Comparison of ENCODE assay signal across 8 cellular contexts in the genomic region with DNA sequence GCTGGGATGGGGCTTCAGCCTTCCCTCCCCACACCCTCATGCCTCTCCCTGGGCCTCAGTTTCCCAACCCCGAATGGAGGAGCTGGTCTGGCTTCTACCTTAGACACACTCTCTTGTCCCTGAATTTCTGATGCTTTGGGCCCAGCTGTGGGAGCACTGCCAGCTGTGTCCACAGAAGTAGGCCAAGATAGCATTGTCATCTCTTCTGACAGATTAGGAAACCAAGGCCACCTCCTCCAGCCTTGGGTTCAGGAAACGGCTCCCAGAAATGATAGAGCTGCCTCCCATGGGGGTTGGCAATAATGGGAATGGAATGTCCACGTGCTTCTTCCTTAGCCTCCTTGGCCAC. TPM values are rescaled to one million over a fixed set of nuclear protein-coding genes. Genes with fewer than 3 reads are reported as not detected.
DNase-seq lines count a peak whose midpoint lies in the region; ATAC-seq, FAIRE-seq and TF ChIP-seq lines count a peak whose summit lies in the region.

No MANE protein-coding gene starts in this region.

- H3K4me1 ChIP-seq in BLaER1 treated with 17β-estradiol and CSF1 and Interleukin-3, amounts not matched to agents 10 nM and 100 nM: peaks cover 48 to 83% (median 73%) of the 10 kb centered on the region in 10 experiments

- H2AFZ ChIP-seq in neural cell (ENCODE audit: low read depth, low read length): no peak overlapping the region

- H3K27me3 ChIP-seq in BLaER1 treated with 17β-estradiol and CSF1 and Interleukin-3, amounts not matched to agents 10 nM and 100 nM: no peaks in the 10 kb centered on the region
- H3K27me3 ChIP-seq in neural cell (ENCODE audit: insufficient read depth, low read depth, low read length): no peaks in the 10 kb centered on the region

- H3K9ac ChIP-seq in BLaER1 treated with 17β-estradiol and CSF1 and Interleukin-3, amounts not matched to agents 10 nM and 100 nM: peak overlapping the region; percentile 96 to 100 (median 99)
- no peak overlapping the region for H3K9ac ChIP-seq in neural cell (ENCODE audit: low read length)

- H3K4me2 ChIP-seq in BLaER1 treated with 17β-estradiol and CSF1 and Interleukin-3, amounts not matched to agents 10 nM and 100 nM: peak overlapping the region; percentile 94 to 100 (median 99)
- no peak overlapping the region for H3K4me2 ChIP-seq in neural cell (ENCODE audit: low read length)

- peak overlapping the region; percentile 84 for H3K4me3 Mint-ChIP-seq in effector memory CD8-positive, alpha-beta T cell

- no peaks in the 10 kb centered on the region for H3K79me2 ChIP-seq in neural cell (replicated peaks; ENCODE audit: insufficient read depth, low read length)

- H3K36me3 Mint-ChIP-seq in effector memory CD8-positive, alpha-beta T cell (ENCODE audit: insufficient read depth): peaks cover 48% of the 10 kb centered on the region

- TF ChIP-seq POLR2A in NB4 (IDR thresholded peaks at IDR 0.05; ENCODE audit: extremely low read depth, insufficient read length): no peak

- H3K9me2 ChIP-seq in neural cell (ENCODE audit: insufficient read depth, low read length): no peaks in the 10 kb centered on the region

- peak overlapping the region; percentile 93 to 100 (median 99) for H3K27ac ChIP-seq in BLaER1 treated with 17β-estradiol and CSF1 and Interleukin-3, amounts not matched to agents 10 nM and 100 nM
- no peak overlapping the region for H3K27ac ChIP-seq in neural cell (ENCODE audit: low read length)

- H3F3A ChIP-seq in neural cell (ENCODE audit: insufficient read depth, low read length, poor library complexity, severe bottlenecking): no peaks in the 10 kb centered on the region

- ATAC-seq in effector memory CD8-positive, alpha-beta T cell (replicated peaks): no peak

- no peaks in the 10 kb centered on the region for H3K27me3 Mint-ChIP-seq in effector memory CD8-positive, alpha-beta T cell

- DNase-seq in NB4 (ENCODE audit: low read depth) (no peak), hypothalamus (lab: John Stamatoyannopoulos, UW) (no peak), NCI-H1092 (lab: John Stamatoyannopoulos, UW) (no peak), RCC 7860 (ENCODE audit: low spot score) (no peak), SHP77 (lab: John Stamatoyannopoulos, UW) (no peak)
- DNase-seq in effector memory CD8-positive, alpha-beta T cell: no peak

- H3K27ac Mint-ChIP-seq in effector memory CD8-positive, alpha-beta T cell: peak overlapping the region; percentile 96 to 98

- H3K9me3 ChIP-seq in BLaER1 treated with 17β-estradiol and CSF1 and Interleukin-3, amounts not matched to agents 10 nM and 100 nM (replicated peaks in 1 of 11): no peaks in the 10 kb centered on the region
- H3K9me3 ChIP-seq in neural cell (ENCODE audit: low read length): no peaks in the 10 kb centered on the region

- H3K36me3 ChIP-seq in BLaER1 treated with 17β-estradiol and CSF1 and Interleukin-3, amounts not matched to agents 10 nM and 100 nM: peaks cover 49 to 54% (median 53%) of the 10 kb centered on the region in 11 experiments
- H3K36me3 ChIP-seq in neural cell (ENCODE audit: insufficient read depth, low read length): no peaks in the 10 kb centered on the region

- H3K9me3 Mint-ChIP-seq in effector memory CD8-positive, alpha-beta T cell: no peaks in the 10 kb centered on the region

- TF ChIP-seq EP300 in neural cell (conservative IDR thresholded peaks at IDR 0.05; ENCODE audit: poor library complexity, severe bottlenecking): no peak

- peaks cover 20 to 41% of the 10 kb centered on the region in 2 donors for H3K4me1 Mint-ChIP-seq in effector memory CD8-positive, alpha-beta T cell (ENCODE audit: low read depth in 2 of 2)

- no peak for FAIRE-seq in RCC 7860 (lab: Jason Lieb, UNC)

- H3K4me3 ChIP-seq in BLaER1 treated with 17β-estradiol and CSF1 and Interleukin-3, amounts not matched to agents 10 nM and 100 nM: peak overlapping the region; percentile 79 to 99 (median 95)
- H3K4me3 ChIP-seq in NB4 (ENCODE audit: low read depth, low read length): peak overlapping the region; percentile 94
- peak overlapping the region; percentile 73 for H3K4me3 ChIP-seq in neural cell (ENCODE audit: low read length)

- TF ChIP-seq CTCF in NB4 (IDR thresholded peaks at IDR 0.05; ENCODE audit: low read depth, low read length) (no peak), neural cell (IDR thresholded peaks at IDR 0.05; ENCODE audit: poor library complexity, severe bottlenecking) (no peak)

- H4K20me1 ChIP-seq in BLaER1 treated with 17β-estradiol and CSF1 and Interleukin-3, amounts not matched to agents 10 nM and 100 nM: peaks cover 51 to 68% (median 56%) of the 10 kb centered on the region in 11 experiments
- H4K20me1 ChIP-seq in neural cell (ENCODE audit: insufficient read depth): no peaks in the 10 kb centered on the region

- no peak for TF ChIP-seq RAD21 in neural cell (conservative IDR thresholded peaks at IDR 0.05)

TF ChIP-seq in neural cell, 6 proteins besides CTCF, POLR2A, EP300 and RAD21:
- TF ChIP-seq TAF1 (IDR thresholded peaks at IDR 0.05; ENCODE audit: low read depth) (no peak), SMC3 (conservative IDR thresholded peaks at IDR 0.05; ENCODE audit: poor library complexity) (no peak), MXI1 (conservative IDR thresholded peaks at IDR 0.05; ENCODE audit: poor library complexity, severe bottlenecking) (no peak), EZH2 (IDR thresholded peaks at IDR 0.05; ENCODE audit: borderline replicate concordance, insufficient read depth, low read length, poor library complexity, severe bottlenecking) (no peak), POLR2AphosphoS5 (IDR thresholded peaks at IDR 0.05) (no peak)
- TF ChIP-seq, protein P1, sequence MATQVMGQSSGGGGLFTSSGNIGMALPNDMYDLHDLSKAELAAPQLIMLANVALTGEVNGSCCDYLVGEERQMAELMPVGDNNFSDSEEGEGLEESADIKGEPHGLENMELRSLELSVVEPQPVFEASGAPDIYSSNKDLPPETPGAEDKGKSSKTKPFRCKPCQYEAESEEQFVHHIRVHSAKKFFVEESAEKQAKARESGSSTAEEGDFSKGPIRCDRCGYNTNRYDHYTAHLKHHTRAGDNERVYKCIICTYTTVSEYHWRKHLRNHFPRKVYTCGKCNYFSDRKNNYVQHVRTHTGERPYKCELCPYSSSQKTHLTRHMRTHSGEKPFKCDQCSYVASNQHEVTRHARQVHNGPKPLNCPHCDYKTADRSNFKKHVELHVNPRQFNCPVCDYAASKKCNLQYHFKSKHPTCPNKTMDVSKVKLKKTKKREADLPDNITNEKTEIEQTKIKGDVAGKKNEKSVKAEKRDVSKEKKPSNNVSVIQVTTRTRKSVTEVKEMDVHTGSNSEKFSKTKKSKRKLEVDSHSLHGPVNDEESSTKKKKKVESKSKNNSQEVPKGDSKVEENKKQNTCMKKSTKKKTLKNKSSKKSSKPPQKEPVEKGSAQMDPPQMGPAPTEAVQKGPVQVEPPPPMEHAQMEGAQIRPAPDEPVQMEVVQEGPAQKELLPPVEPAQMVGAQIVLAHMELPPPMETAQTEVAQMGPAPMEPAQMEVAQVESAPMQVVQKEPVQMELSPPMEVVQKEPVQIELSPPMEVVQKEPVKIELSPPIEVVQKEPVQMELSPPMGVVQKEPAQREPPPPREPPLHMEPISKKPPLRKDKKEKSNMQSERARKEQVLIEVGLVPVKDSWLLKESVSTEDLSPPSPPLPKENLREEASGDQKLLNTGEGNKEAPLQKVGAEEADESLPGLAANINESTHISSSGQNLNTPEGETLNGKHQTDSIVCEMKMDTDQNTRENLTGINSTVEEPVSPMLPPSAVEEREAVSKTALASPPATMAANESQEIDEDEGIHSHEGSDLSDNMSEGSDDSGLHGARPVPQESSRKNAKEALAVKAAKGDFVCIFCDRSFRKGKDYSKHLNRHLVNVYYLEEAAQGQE (IDR thresholded peaks at IDR 0.05; ENCODE audit: borderline replicate concordance): no peak

RNA-seq across cellular contexts. Expression of a gene that starts 1.3 kb away (rescaled TPM):
- polyA plus RNA-seq in neural cell: 13.6 and 15.4 TPM in 2 replicates
- 8.5 and 9.5 TPM in 2 replicates for polyA minus RNA-seq in neural cell
